ENCODE assay signal across 25 cellular contexts in the genomic region with DNA sequence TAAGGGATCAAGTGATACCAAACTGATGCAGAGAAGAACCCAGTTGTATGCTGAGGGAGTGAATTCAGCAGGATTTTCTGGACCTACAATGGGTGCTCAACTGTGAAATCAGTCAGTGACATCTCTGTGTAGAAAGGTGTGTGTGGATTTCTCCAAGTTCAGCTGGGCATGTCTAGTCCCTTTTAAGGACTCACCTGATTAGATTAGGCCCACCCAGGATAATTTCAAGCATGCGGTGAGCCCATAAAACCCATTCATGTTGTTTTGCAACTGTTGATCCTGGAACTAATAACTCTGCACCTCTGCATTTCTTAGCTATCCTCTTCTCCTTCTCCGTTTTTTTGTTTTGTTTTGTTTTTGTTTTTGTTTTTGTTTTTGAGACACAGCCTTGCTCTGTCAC.
"Had no signal": no experiment of that assay in that cellular context is flagged by ENCODE, and none has a peak within 500 bp of the region (broad histone marks: within the 10 kb centered on the region; RNA-seq: fewer than 3 reads in every experiment).

No MANE protein-coding gene starts in this region.

- H3K27ac ChIP-seq: dorsolateral prefrontal cortex, gastrocnemius medialis, heart right ventricle, left ventricle myocardium inferior, lower lobe of right lung, psoas muscle, right lobe of liver, spleen, tibial artery, upper lobe of left lung, vagina had no signal

- H3K4me3 ChIP-seq: dorsolateral prefrontal cortex, gastrocnemius medialis, heart right ventricle, left ventricle myocardium inferior, lower lobe of right lung, psoas muscle, right lobe of liver, spleen, tibial artery, upper lobe of left lung, vagina had no signal

- ATAC-seq: esophagus mucosa; gastrocnemius medialis; heart right ventricle; left cardiac atrium; lower lobe of right lung; psoas muscle; right lobe of liver; stimulated activated memory B cell treated with anti-CD40 and anti-IgM and Interleukin-4, amounts not matched to agents 10 μg/mL and 1 μg/mL and 100 μg/mL, for 72 hours had no signal

- H3K27me3 ChIP-seq: dorsolateral prefrontal cortex, gastrocnemius medialis, right lobe of liver, spleen, upper lobe of left lung, vagina had no signal

- H3K36me3 Mint-ChIP-seq: stimulated activated memory B cell treated with anti-CD40 and anti-IgM and Interleukin-4, amounts not matched to agents 10 μg/mL and 1 μg/mL and 100 μg/mL, for 72 hours had no signal

- H3K4me1 Mint-ChIP-seq: nephron; stimulated activated memory B cell treated with anti-CD40 and anti-IgM and Interleukin-4, amounts not matched to agents 10 μg/mL and 1 μg/mL and 100 μg/mL, for 72 hours had no signal

- H3K9me3 Mint-ChIP-seq: nephron; stimulated activated memory B cell treated with anti-CD40 and anti-IgM and Interleukin-4, amounts not matched to agents 10 μg/mL and 1 μg/mL and 100 μg/mL, for 72 hours; stimulated activated naive CD8-positive, alpha-beta T cell treated with anti-CD3 and anti-CD28 coated beads, Interleukin-15, Interleukin-2, amounts not matched to agents 100 ng/mL and 50 ng/mL, for 24 hours had no signal

- H3K9me3 ChIP-seq: gastrocnemius medialis, lower lobe of right lung, psoas muscle, right lobe of liver, tibial artery, upper lobe of left lung, vagina had no signal

- DNase-seq: cortex of kidney; dorsolateral prefrontal cortex; effector CD8-positive, alpha-beta T cell; gastrocnemius medialis; heart right ventricle; hypothalamus; left cardiac atrium; left ventricle myocardium inferior; lower lobe of right lung; mesenchymal stem cell; midbrain; psoas muscle; retina; right lobe of liver; spleen; stimulated activated CD4-positive, alpha-beta T cell treated with anti-CD3 and anti-CD28 coated beads, Interleukin-15, amount 100 ng/mL, for 24 hours; stimulated activated CD4-positive, alpha-beta T cell treated with anti-CD3 and anti-CD28 coated beads, Interleukin-1b, Interleukin-23, amount 100 ng/mL, for 48 hours; stimulated activated CD4-positive, alpha-beta T cell treated with anti-CD3 and anti-CD28 coated beads, Interleukin-4, amount 100 ng/mL, for 24 hours; tibial artery; upper lobe of left lung had no signal

- H3K27me3 Mint-ChIP-seq: stimulated activated memory B cell treated with anti-CD40 and anti-IgM and Interleukin-4, amounts not matched to agents 10 μg/mL and 1 μg/mL and 100 μg/mL, for 72 hours; stimulated activated naive CD8-positive, alpha-beta T cell treated with anti-CD3 and anti-CD28 coated beads, Interleukin-15, Interleukin-2, amounts not matched to agents 100 ng/mL and 50 ng/mL, for 24 hours had no signal

- H3K36me3 ChIP-seq: gastrocnemius medialis, heart right ventricle, left ventricle myocardium inferior, lower lobe of right lung, right lobe of liver, spleen, tibial artery, upper lobe of left lung, vagina had no signal

- H3K4me1 ChIP-seq: gastrocnemius medialis, heart right ventricle, left ventricle myocardium inferior, lower lobe of right lung, psoas muscle, right lobe of liver, spleen, tibial artery, upper lobe of left lung, vagina had no signal

- H3K27ac Mint-ChIP-seq: nephron; stimulated activated memory B cell treated with anti-CD40 and anti-IgM and Interleukin-4, amounts not matched to agents 10 μg/mL and 1 μg/mL and 100 μg/mL, for 72 hours; stimulated activated naive CD8-positive, alpha-beta T cell treated with anti-CD3 and anti-CD28 coated beads, Interleukin-15, Interleukin-2, amounts not matched to agents 100 ng/mL and 50 ng/mL, for 24 hours had no signal

- H3K4me3 Mint-ChIP-seq: nephron; stimulated activated memory B cell treated with anti-CD40 and anti-IgM and Interleukin-4, amounts not matched to agents 10 μg/mL and 1 μg/mL and 100 μg/mL, for 72 hours; stimulated activated naive CD8-positive, alpha-beta T cell treated with anti-CD3 and anti-CD28 coated beads, Interleukin-15, Interleukin-2, amounts not matched to agents 100 ng/mL and 50 ng/mL, for 24 hours had no signal
